Comparison of ENCODE assay signal across 1 cellular context in genomic region chr1:181077576-181078242, GRCh38.
A peak's percentile ranks its signal among the peaks of the same experiment; 100 is the strongest.
TF ChIP-seq lines count a peak whose summit lies in the region.

No MANE protein-coding gene starts in this region.

TF ChIP-seq in K562, 482 proteins besides CTCF, POLR2A, EP300 and RAD21:
- TF ChIP-seq FOSL1 (tag; conservative IDR thresholded peaks at IDR 0.05) (0 out of 2 replicates have a peak, but pooled peaks have one; percentile 17), HOMEZ (CRISPR knock-in tag; IDR thresholded peaks at IDR 0.05) (no peak)
